ENCODE assay signal across 1 cellular context in the genomic region with DNA sequence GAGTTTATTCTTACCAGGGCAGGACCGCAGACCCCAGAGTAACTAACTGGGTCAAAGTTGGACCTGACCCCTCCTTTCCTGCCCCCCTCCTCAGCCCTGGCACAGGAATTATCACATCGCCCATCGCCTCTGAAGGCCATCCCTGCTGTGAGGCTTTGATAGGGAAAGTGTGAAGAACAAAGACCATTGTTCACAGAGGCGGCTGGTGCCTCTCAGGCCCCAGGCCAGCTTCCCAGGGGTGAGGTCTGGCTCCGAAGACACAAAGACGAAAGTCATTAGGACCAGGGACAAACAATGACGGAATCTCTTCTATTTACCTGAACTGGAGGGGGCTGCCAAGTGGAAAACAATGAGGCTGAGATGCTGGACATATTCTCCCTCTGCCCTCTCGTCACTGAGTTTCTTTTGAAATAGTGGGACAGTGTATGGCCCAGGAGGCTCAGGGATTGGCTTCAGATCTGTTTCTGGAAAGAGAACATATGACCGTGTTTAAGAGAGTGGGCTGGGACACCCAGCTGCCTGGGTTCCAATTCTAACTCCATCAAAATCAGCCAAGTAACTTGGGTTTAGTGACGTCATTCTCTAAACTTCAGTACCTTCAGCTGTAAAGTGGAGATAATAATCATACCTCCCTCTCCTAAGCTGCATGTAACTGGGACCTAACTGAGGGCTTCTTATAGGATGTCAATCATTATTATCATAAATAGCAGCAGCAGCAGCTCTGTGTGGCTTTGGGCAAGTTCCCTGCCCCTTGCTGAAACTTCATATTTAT.
TF ChIP-seq lines count a peak whose summit lies in the region.

No MANE protein-coding gene starts in this region.

TF ChIP-seq in HepG2, 621 proteins besides CTCF, POLR2A, EP300 and RAD21 (continued from another document):
- 0 out of 2 replicates have a peak, but pooled peaks have one; percentile 25 for TF ChIP-seq ERF (CRISPR knock-in tag; IDR thresholded peaks at IDR 0.05)
- TF ChIP-seq ZNF296 (CRISPR knock-in tag; conservative IDR thresholded peaks at IDR 0.05), result no peak
- TF ChIP-seq RXRB (CRISPR knock-in tag; IDR thresholded peaks at IDR 0.05; ENCODE audit: borderline replicate concordance), result peak; percentile 87
- TF ChIP-seq ISL2 (CRISPR knock-in tag; IDR thresholded peaks at IDR 0.05), result peak; percentile 32; the same call in 1 of the 2 replicates
- TF ChIP-seq, protein P1, sequence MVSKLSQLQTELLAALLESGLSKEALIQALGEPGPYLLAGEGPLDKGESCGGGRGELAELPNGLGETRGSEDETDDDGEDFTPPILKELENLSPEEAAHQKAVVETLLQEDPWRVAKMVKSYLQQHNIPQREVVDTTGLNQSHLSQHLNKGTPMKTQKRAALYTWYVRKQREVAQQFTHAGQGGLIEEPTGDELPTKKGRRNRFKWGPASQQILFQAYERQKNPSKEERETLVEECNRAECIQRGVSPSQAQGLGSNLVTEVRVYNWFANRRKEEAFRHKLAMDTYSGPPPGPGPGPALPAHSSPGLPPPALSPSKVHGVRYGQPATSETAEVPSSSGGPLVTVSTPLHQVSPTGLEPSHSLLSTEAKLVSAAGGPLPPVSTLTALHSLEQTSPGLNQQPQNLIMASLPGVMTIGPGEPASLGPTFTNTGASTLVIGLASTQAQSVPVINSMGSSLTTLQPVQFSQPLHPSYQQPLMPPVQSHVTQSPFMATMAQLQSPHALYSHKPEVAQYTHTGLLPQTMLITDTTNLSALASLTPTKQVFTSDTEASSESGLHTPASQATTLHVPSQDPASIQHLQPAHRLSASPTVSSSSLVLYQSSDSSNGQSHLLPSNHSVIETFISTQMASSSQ (IDR thresholded peaks at IDR 0.05; ENCODE audit: low read depth), result no peak
- TF ChIP-seq, protein P1 (CRISPR knock-in tag; IDR thresholded peaks at IDR 0.05; ENCODE audit: borderline replicate concordance), result peak; percentile 20; the same call in 1 of the 2 replicates
- TF ChIP-seq MAFF (IDR thresholded peaks at IDR 0.05; ENCODE audit: low read depth, low read length), result no peak
- TF ChIP-seq, protein P2, sequence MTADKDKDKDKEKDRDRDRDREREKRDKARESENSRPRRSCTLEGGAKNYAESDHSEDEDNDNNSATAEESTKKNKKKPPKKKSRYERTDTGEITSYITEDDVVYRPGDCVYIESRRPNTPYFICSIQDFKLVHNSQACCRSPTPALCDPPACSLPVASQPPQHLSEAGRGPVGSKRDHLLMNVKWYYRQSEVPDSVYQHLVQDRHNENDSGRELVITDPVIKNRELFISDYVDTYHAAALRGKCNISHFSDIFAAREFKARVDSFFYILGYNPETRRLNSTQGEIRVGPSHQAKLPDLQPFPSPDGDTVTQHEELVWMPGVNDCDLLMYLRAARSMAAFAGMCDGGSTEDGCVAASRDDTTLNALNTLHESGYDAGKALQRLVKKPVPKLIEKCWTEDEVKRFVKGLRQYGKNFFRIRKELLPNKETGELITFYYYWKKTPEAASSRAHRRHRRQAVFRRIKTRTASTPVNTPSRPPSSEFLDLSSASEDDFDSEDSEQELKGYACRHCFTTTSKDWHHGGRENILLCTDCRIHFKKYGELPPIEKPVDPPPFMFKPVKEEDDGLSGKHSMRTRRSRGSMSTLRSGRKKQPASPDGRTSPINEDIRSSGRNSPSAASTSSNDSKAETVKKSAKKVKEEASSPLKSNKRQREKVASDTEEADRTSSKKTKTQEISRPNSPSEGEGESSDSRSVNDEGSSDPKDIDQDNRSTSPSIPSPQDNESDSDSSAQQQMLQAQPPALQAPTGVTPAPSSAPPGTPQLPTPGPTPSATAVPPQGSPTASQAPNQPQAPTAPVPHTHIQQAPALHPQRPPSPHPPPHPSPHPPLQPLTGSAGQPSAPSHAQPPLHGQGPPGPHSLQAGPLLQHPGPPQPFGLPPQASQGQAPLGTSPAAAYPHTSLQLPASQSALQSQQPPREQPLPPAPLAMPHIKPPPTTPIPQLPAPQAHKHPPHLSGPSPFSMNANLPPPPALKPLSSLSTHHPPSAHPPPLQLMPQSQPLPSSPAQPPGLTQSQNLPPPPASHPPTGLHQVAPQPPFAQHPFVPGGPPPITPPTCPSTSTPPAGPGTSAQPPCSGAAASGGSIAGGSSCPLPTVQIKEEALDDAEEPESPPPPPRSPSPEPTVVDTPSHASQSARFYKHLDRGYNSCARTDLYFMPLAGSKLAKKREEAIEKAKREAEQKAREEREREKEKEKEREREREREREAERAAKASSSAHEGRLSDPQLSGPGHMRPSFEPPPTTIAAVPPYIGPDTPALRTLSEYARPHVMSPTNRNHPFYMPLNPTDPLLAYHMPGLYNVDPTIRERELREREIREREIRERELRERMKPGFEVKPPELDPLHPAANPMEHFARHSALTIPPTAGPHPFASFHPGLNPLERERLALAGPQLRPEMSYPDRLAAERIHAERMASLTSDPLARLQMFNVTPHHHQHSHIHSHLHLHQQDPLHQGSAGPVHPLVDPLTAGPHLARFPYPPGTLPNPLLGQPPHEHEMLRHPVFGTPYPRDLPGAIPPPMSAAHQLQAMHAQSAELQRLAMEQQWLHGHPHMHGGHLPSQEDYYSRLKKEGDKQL (CRISPR knock-in tag; IDR thresholded peaks at IDR 0.05; ENCODE audit: low read depth), result peak; percentile 61
- TF ChIP-seq ZNF891 (CRISPR knock-in tag; IDR thresholded peaks at IDR 0.05), result no peak
- TF ChIP-seq JUN (CRISPR knock-in tag; IDR thresholded peaks at IDR 0.05), result no peak
- TF ChIP-seq SAP130 (CRISPR knock-in tag; IDR thresholded peaks at IDR 0.05; ENCODE audit: low read depth), result 0 out of 2 replicates have a peak, but pooled peaks have one; percentile 15
- TF ChIP-seq, protein P3, sequence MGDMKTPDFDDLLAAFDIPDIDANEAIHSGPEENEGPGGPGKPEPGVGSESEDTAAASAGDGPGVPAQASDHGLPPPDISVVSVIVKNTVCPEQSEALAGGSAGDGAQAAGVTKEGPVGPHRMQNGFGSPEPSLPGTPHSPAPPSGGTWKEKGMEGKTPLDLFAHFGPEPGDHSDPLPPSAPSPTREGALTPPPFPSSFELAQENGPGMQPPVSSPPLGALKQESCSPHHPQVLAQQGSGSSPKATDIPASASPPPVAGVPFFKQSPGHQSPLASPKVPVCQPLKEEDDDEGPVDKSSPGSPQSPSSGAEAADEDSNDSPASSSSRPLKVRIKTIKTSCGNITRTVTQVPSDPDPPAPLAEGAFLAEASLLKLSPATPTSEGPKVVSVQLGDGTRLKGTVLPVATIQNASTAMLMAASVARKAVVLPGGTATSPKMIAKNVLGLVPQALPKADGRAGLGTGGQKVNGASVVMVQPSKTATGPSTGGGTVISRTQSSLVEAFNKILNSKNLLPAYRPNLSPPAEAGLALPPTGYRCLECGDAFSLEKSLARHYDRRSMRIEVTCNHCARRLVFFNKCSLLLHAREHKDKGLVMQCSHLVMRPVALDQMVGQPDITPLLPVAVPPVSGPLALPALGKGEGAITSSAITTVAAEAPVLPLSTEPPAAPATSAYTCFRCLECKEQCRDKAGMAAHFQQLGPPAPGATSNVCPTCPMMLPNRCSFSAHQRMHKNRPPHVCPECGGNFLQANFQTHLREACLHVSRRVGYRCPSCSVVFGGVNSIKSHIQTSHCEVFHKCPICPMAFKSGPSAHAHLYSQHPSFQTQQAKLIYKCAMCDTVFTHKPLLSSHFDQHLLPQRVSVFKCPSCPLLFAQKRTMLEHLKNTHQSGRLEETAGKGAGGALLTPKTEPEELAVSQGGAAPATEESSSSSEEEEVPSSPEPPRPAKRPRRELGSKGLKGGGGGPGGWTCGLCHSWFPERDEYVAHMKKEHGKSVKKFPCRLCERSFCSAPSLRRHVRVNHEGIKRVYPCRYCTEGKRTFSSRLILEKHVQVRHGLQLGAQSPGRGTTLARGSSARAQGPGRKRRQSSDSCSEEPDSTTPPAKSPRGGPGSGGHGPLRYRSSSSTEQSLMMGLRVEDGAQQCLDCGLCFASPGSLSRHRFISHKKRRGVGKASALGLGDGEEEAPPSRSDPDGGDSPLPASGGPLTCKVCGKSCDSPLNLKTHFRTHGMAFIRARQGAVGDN (CRISPR knock-in tag; IDR thresholded peaks at IDR 0.05), result no peak
- TF ChIP-seq SOX13 (IDR thresholded peaks at IDR 0.05), result peak; percentile 99
- TF ChIP-seq SOX13 (CRISPR knock-in tag; conservative IDR thresholded peaks at IDR 0.05 in 1 of 2, IDR thresholded peaks at IDR 0.05 in 1 of 2), result peak in 1 of 2 experiments; percentile 100; a peak in 2 of 4 replicates
- TF ChIP-seq GATAD1 (CRISPR knock-in tag; IDR thresholded peaks at IDR 0.05), result no peak
- TF ChIP-seq POLR2AphosphoS2 (IDR thresholded peaks at IDR 0.05; ENCODE audit: low read depth, low read length), result no peak
- TF ChIP-seq ZNF552 (CRISPR knock-in tag; IDR thresholded peaks at IDR 0.05; ENCODE audit: borderline replicate concordance), result no peak
- TF ChIP-seq HNF4A (CRISPR knock-in tag; IDR thresholded peaks at IDR 0.05), result peak; percentile 32; the same call in 1 of the 2 replicates
- no peak for TF ChIP-seq ZBTB7A (CRISPR knock-in tag; IDR thresholded peaks at IDR 0.05)
- no peak for TF ChIP-seq KMT2B (CRISPR knock-in tag; IDR thresholded peaks at IDR 0.05)
- 0 out of 2 replicates have a peak, but pooled peaks have one; percentile 26 for TF ChIP-seq SIX4 (CRISPR knock-in tag; IDR thresholded peaks at IDR 0.05)
- peak; percentile 51; the same call in 1 of the 2 replicates for TF ChIP-seq HDAC2 (CRISPR knock-in tag; IDR thresholded peaks at IDR 0.05)
